Comparison of ENCODE assay signal across 29 cellular contexts in the genomic region with DNA sequence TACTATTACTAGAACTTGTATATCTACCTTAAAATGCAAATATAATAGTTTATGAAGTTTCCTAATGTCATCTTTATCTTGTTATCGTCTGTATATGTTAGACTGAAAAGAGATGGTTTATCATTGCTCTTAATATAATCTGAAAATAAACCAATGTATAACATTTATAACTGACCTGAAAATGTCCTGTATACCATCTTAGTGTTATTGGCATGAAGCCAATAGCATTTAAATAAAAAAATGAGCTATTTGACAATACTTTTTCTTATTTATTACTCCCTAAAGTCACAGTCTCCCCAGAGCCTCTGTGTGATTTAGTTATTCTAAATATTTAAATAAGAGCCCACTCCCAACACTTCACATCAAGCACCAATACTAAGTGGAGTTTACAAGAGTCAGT. TPM values are rescaled to one million over a fixed set of nuclear protein-coding genes. Genes with fewer than 3 reads are reported as not detected.
DNase-seq lines count a peak whose midpoint lies in the region; ATAC-seq, FAIRE-seq and TF ChIP-seq lines count a peak whose summit lies in the region.
"Had no signal": no experiment of that assay in that cellular context is flagged by ENCODE, and none has a peak within 500 bp of the region (broad histone marks: within the 10 kb centered on the region; RNA-seq: fewer than 3 reads in every experiment).

No MANE protein-coding gene starts in this region.

- in situ Hi-C loops in HepG2 (cut with HindIII; ENCODE audit: extremely low pct_ligation_motif_present, low pct_unique_long_range_greater_than_20kb) = no loop called here

- H3K36me3 ChIP-seq in HepG2 (replicated peaks in 1 of 2; ENCODE audit: control insufficient read depth in 1 of 2, insufficient read depth in 2 of 2, low read length in 2 of 2) (no peaks in the 10 kb centered on the region), right lobe of liver (no peaks in the 10 kb centered on the region)
- H3K36me3 ChIP-seq: BE2C, BLaER1 had no signal

- TF ChIP-seq EP300 in HepG2 (IDR thresholded peaks at IDR 0.05; ENCODE audit: low read depth in 2 of 2, low read length in 2 of 2) = no peak
- TF ChIP-seq EP300 in HepG2 (CRISPR knock-in tag; IDR thresholded peaks at IDR 0.05; ENCODE audit: borderline replicate concordance) = no peak

- H3K27ac ChIP-seq in HepG2 (ENCODE audit: extremely low read length, insufficient read depth, low read length) (no peak overlapping the region), right lobe of liver (no peak overlapping the region)
- H3K27ac ChIP-seq: 22Rv1, BLaER1 had no signal

- 1% methylated on average over 1 of the region's 1 CpG for WGBS in HepG2 (ENCODE audit: low lambda C conversion rate)
- 29% methylated on average over 1 of the region's 1 CpG for WGBS in right lobe of liver (ENCODE audit: insufficient coverage, low coverage, low lambda C conversion rate, missing lambda C conversion rate)

- H3K79me2 ChIP-seq in HepG2 (ENCODE audit: insufficient read depth, low read length) = no peaks in the 10 kb centered on the region

- no peak for TF ChIP-seq RAD21 in HepG2 (CRISPR knock-in tag; IDR thresholded peaks at IDR 0.05)

- CTCF ChIA-PET in HepG2 (lab: Yijun Ruan, JAX; ENCODE audit: low intra/inter-chr PET ratio, low total read pairs) = no interaction called here

- H3K4me2 ChIP-seq in HepG2 (ENCODE audit: low read depth, low read length) = no peak overlapping the region
- H3K4me2 ChIP-seq: BLaER1 had no signal

- TF ChIP-seq CTCF in HepG2 (CRISPR knock-in tag; IDR thresholded peaks at IDR 0.05) (no peak), right lobe of liver (IDR thresholded peaks at IDR 0.05) (no peak)

- H3K4me1 ChIP-seq in HepG2 (ENCODE audit: insufficient read depth, low read length) = no peaks in the 10 kb centered on the region
- no peaks in the 10 kb centered on the region for H3K4me1 ChIP-seq in right lobe of liver
- H3K4me1 ChIP-seq: BE2C, BLaER1 had no signal

- no peak for FAIRE-seq in HepG2 (lab: Jason Lieb, UNC)
- FAIRE-seq: A204.1, GM12878, GM12892, GM18507 had no signal

- TF ChIP-seq POLR2A in HepG2 (IDR thresholded peaks at IDR 0.05; ENCODE audit: insufficient read depth in 1 of 2, low read depth in 2 of 2, low read length in 2 of 2) (no peak), right lobe of liver (IDR thresholded peaks at IDR 0.05) (no peak)

- H3K4me3 ChIP-seq in HepG2 (replicated peaks in 1 of 3; ENCODE audit: insufficient read depth in 1 of 3, low read depth in 2 of 3, low read length in 3 of 3) (no peak overlapping the region), right lobe of liver (no peak overlapping the region)
- H3K4me3 ChIP-seq: BLaER1, GM12878 had no signal

- H2AFZ ChIP-seq in HepG2 (ENCODE audit: low read length) = no peak overlapping the region

- no peaks in the 10 kb centered on the region for H4K20me1 ChIP-seq in HepG2 (ENCODE audit: insufficient read depth, low read length)
- H4K20me1 ChIP-seq: BLaER1 had no signal

- H3K9me3 ChIP-seq in HepG2 (ENCODE audit: low read length) (no peaks in the 10 kb centered on the region), right lobe of liver (no peaks in the 10 kb centered on the region)
- H3K9me3 ChIP-seq: BE2C, BLaER1 had no signal

- ATAC-seq in HepG2 (no peak), right lobe of liver (no peak)
- ATAC-seq: GM12878 had no signal

- H3K27me3 ChIP-seq in HepG2 (ENCODE audit: control insufficient read depth in 1 of 2, insufficient read depth in 2 of 2, low read length in 2 of 2) (no peaks in the 10 kb centered on the region), right lobe of liver (no peaks in the 10 kb centered on the region)
- H3K27me3 ChIP-seq: BE2C, BLaER1 had no signal

- no peak overlapping the region for H3K9ac ChIP-seq in HepG2 (ENCODE audit: insufficient read depth, low read depth, low read length)
- H3K9ac ChIP-seq: BLaER1 had no signal

- intact Hi-C loops in HepG2 (cut with micrococcal nuclease; ENCODE audit: unreplicated experiment) = no loop called here
- intact Hi-C loops in right lobe of liver (cut with DNase I) = no loop called here

- peak; percentile 10 for DNase-seq in NCI-H510A treated with DMSO at 0.1 percent for 48 hours (lab: John Stamatoyannopoulos, UW)
- no peak for DNase-seq in NCI-H510A (lab: John Stamatoyannopoulos, UW)
- no peak for DNase-seq in HepG2 (ENCODE audit: low spot score)
- no peak for DNase-seq in right lobe of liver
- no peak for DNase-seq in NCI-H345 treated with DMSO at 0.1 percent for 48 hours (lab: John Stamatoyannopoulos, UW; ENCODE audit: unreplicated experiment)
- DNase-seq: ACHN; BE2C; C1 segment of cervical spinal cord; CD4-positive, alpha-beta memory T cell; CD4-positive, CD25-positive, alpha-beta regulatory T cell; CD8-positive, alpha-beta memory T cell; COR-L47; DMS 273 treated with DMSO at 0.1 percent for 48 hours; DMS153; DMS53; DMS79; DND-41; EL; GDM1 had no signal

- POLR2A ChIA-PET in HepG2 (lab: Yijun Ruan, JAX) = no interaction called here

- BruUV-seq in HepG2 (replicated peaks; lab: Mats Ljungman, UMichigan) = no TSS peak

TF ChIP-seq in HepG2, 621 proteins besides CTCF, POLR2A, EP300 and RAD21:
- no peak for TF ChIP-seq ZNF333 (CRISPR knock-in tag; IDR thresholded peaks at IDR 0.05; ENCODE audit: borderline replicate concordance)
- TF ChIP-seq LCORL (IDR thresholded peaks at IDR 0.05) = peak; percentile 63; the same call in 1 of the 2 replicates
- TF ChIP-seq LCORL (CRISPR knock-in tag; IDR thresholded peaks at IDR 0.05) = no peak

RNA-seq across cellular contexts. Expression of gene VWC2L, which starts 1.8 kb away (rescaled TPM):
- total RNA-seq in HepG2 (2016; rRNA removed; fragmentation: Illumina TruSeq; extraction: Trizol) (not detected in 2 replicates), right lobe of liver (not detected)
- not detected in 2 replicates for total RNA-seq in HepG2 (2016; cell fraction: cytosol; rRNA removed; fragmentation: Illumina TruSeq; extraction: Trizol; ENCODE audit: low read depth)
- total RNA-seq in HepG2 (2016; cell fraction: insoluble cytoplasmic fraction; rRNA removed; fragmentation: Illumina TruSeq; extraction: Trizol) = not detected in 2 replicates
- not detected in 2 replicates for total RNA-seq in HepG2 (2016; cell fraction: membrane; rRNA removed; fragmentation: Illumina TruSeq; extraction: Trizol)
- total RNA-seq in HepG2 (2016; cell fraction: nucleus; rRNA removed; fragmentation: Illumina TruSeq; extraction: Trizol) = not detected in 2 replicates
- not detected in 2 replicates for polyA plus RNA-seq in HepG2 (2011; rRNA removed)
- polyA plus RNA-seq in HepG2 (2011; cell fraction: cytosol; rRNA removed) = not detected in 2 replicates
- polyA plus RNA-seq in HepG2 (2011; cell fraction: nucleus; rRNA removed) = not detected in 2 replicates
- not detected in 2 replicates for polyA plus RNA-seq in HepG2 (2012)
- not detected in 2 replicates for polyA plus RNA-seq in HepG2 (2016; cell fraction: cytosol; fragmentation: Illumina TruSeq; extraction: Trizol; ENCODE audit: low read depth)
- not detected in 2 replicates for polyA plus RNA-seq in HepG2 (2016; cell fraction: insoluble cytoplasmic fraction; fragmentation: Illumina TruSeq; extraction: Trizol; ENCODE audit: low read depth)
- not detected in 2 replicates for polyA plus RNA-seq in HepG2 (2016; cell fraction: membrane; fragmentation: Illumina TruSeq; extraction: Trizol; ENCODE audit: low read depth)
- polyA plus RNA-seq in HepG2 (2016; cell fraction: nucleus; fragmentation: Illumina TruSeq; extraction: Trizol; ENCODE audit: insufficient read depth, low read depth) = not detected in 2 replicates
- not detected in 2 replicates for polyA minus RNA-seq in HepG2 (2011; rRNA and poly(A)+ RNA removed; ENCODE audit: low replicate concordance)
- not detected in 2 replicates for polyA minus RNA-seq in HepG2 (2011; cell fraction: cytosol; rRNA and poly(A)+ RNA removed)
- polyA minus RNA-seq in HepG2 (2011; cell fraction: nucleus; rRNA and poly(A)+ RNA removed) = 0.25 TPM in 1 of 2 replicates, not detected in the other
- total RNA-seq: A673; CD4-positive, alpha-beta memory T cell; CD4-positive, CD25-positive, alpha-beta regulatory T cell; CD8-positive, alpha-beta memory T cell; Daoy; G401; GM12878 had no signal
- polyA plus RNA-seq: CD14-positive monocyte; CD4-positive, alpha-beta memory T cell; CD4-positive, CD25-positive, alpha-beta regulatory T cell; CD8-positive, alpha-beta memory T cell; GM12878 had no signal
